8 cellular contexts compared by ENCODE assay signal in genomic region chr11:9313648-9314290, GRCh38. TPM values are rescaled to one million over a fixed set of nuclear protein-coding genes. Genes with fewer than 3 reads are reported as not detected.
A peak's percentile ranks its signal among the peaks of the same experiment; 100 is the strongest.
DNase-seq lines count a peak whose midpoint lies in the region.

No MANE protein-coding gene starts in this region.

- H3K9me2 ChIP-seq in GM23248 (ENCODE audit: insufficient read depth): no peaks in the 10 kb centered on the region

- H3K27me3 ChIP-seq in GM23248 (replicated peaks; ENCODE audit: insufficient read depth) (no peaks in the 10 kb centered on the region), iPS DF 6.9 (ENCODE audit: control insufficient read depth, insufficient read depth, low read length) (no peaks in the 10 kb centered on the region), skeletal muscle satellite cell (ENCODE audit: control insufficient read depth, insufficient read depth, low read length) (no peaks in the 10 kb centered on the region)

- H3K9me3 ChIP-seq in GM23248 (ENCODE audit: low read depth) (no peaks in the 10 kb centered on the region), iPS DF 6.9 (ENCODE audit: control insufficient read depth, insufficient read depth, low read length) (no peaks in the 10 kb centered on the region), skeletal muscle satellite cell (replicated peaks; ENCODE audit: low read length) (no peaks in the 10 kb centered on the region)

- no peaks in the 10 kb centered on the region for H4K20me1 ChIP-seq in GM23248 (ENCODE audit: insufficient read depth)

- H3K4me2 ChIP-seq in GM23248 (ENCODE audit: unreplicated experiment) (peak overlapping the region; percentile 94), skeletal muscle satellite cell (ENCODE audit: low read length) (peak overlapping the region; percentile 81)

- H3K27ac ChIP-seq in GM23248 (peak overlapping the region; percentile 76), angular gyrus (ENCODE audit: low read depth, low read length) (peak overlapping the region; percentile 70), iPS DF 6.9 (ENCODE audit: low read length) (no peak overlapping the region)

- 1 to 2% methylated on average over 26 to 27 of the region's 27 CpGs for WGBS in GM23248 (ENCODE audit: low coverage in 1 of 2, low lambda C conversion rate in 2 of 2, missing lambda C conversion rate in 2 of 2), 2 experiments
- no CpG with 5 or more reads among the region's 27 CpGs for WGBS in iPS DF 6.9 (ENCODE audit: insufficient coverage, insufficient read length)

- peaks cover 57% of the 10 kb centered on the region for H3K79me2 ChIP-seq in GM23248 (ENCODE audit: insufficient read depth)

- peak; percentile 57 for DNase-seq in GM23248
- DNase-seq in NCI-H1105 treated with DMSO at 0.1 percent for 48 hours (lab: John Stamatoyannopoulos, UW): peak; percentile 36
- DNase-seq in iPS DF 6.9 (ENCODE audit: low read depth, low spot score): no peak
- DNase-seq in dedifferentiated amniotic fluid mesenchymal stem cell (ENCODE audit: extremely low spot score): no peak
- no peak for DNase-seq in ureter (ENCODE audit: low spot score)

- H3K4me1 ChIP-seq in GM23248 (ENCODE audit: insufficient read depth) (peaks cover 5% of the 10 kb centered on the region), iPS DF 6.9 (ENCODE audit: control insufficient read depth, insufficient read depth, low read length) (no peaks in the 10 kb centered on the region), skeletal muscle satellite cell (ENCODE audit: control insufficient read depth, insufficient read depth, low read length) (peaks cover 8% of the 10 kb centered on the region)

- H3K36me3 ChIP-seq in GM23248 (ENCODE audit: low read depth) (no peaks in the 10 kb centered on the region), iPS DF 6.9 (ENCODE audit: control insufficient read depth, insufficient read depth, low read length) (no peaks in the 10 kb centered on the region), skeletal muscle satellite cell (ENCODE audit: insufficient read depth, low read length) (no peaks in the 10 kb centered on the region)

- H3K9ac ChIP-seq in GM23248: peak overlapping the region; percentile 95
- H3K9ac ChIP-seq in skeletal muscle satellite cell (ENCODE audit: low read depth, low read length): peak overlapping the region; percentile 95

- peak overlapping the region; percentile 85 for H2AFZ ChIP-seq in GM23248

- in situ Hi-C loops in GM23248 (cut with MboI): no loop called here

- H3F3A ChIP-seq in GM23248 (ENCODE audit: insufficient read depth): peaks cover 12% of the 10 kb centered on the region; the same call in 1 of the 2 replicates

- H3K4me3 ChIP-seq in GM08714 (ENCODE audit: low read length) (peak overlapping the region; percentile 86), GM23248 (peak overlapping the region; percentile 94), iPS DF 6.9 (ENCODE audit: low read length) (peak overlapping the region; percentile 91), skeletal muscle satellite cell (ENCODE audit: low read length) (peak overlapping the region; percentile 91)

RNA-seq across cellular contexts. Expression of gene TMEM41B, which starts 0.6 kb away (rescaled TPM):
- total RNA-seq in GM23248 (2014; rRNA removed; shearing (Covaris generic)): 47.7 and 50.5 TPM in 2 replicates
- polyA plus RNA-seq in GM23248 (2016; fragmentation: Nextera tagmentation; extraction: Ambion mirVana): 35.3 and 36.6 TPM in 2 replicates
- total RNA-seq in skeletal muscle satellite cell (2012; rRNA removed): 24.2 and 40.6 TPM in 2 replicates
- total RNA-seq in ureter: 37.0 TPM

RNA-seq across cellular contexts. Expression of gene DENND5A, which starts 48.6 kb away (rescaled TPM):
- 113 and 127 TPM in 2 replicates for total RNA-seq in GM23248 (2014; rRNA removed; shearing (Covaris generic))
- polyA plus RNA-seq in GM23248 (2016; fragmentation: Nextera tagmentation; extraction: Ambion mirVana): 24.9 and 28.4 TPM in 2 replicates
- 109 and 137 TPM in 2 replicates for total RNA-seq in skeletal muscle satellite cell (2012; rRNA removed)
- 75.0 TPM for total RNA-seq in ureter

Comparison
In these comparisons a context has a peak if more than half of its experiments do, and no peak if none do; other contexts are left out.
1. DNase-seq: peak in GM23248 (single experiment) and NCI-H1105 treated with DMSO at 0.1 percent for 48 hours (single experiment); none in iPS DF 6.9 (single experiment), dedifferentiated amniotic fluid mesenchymal stem cell (single experiment) and ureter (single experiment).
2. Peak in every context shown above with its lines, with median percentiles within 50 percentile points of each other: H3K4me3 ChIP-seq.